ENCODE assay signal across 1 cellular context in the genomic region with DNA sequence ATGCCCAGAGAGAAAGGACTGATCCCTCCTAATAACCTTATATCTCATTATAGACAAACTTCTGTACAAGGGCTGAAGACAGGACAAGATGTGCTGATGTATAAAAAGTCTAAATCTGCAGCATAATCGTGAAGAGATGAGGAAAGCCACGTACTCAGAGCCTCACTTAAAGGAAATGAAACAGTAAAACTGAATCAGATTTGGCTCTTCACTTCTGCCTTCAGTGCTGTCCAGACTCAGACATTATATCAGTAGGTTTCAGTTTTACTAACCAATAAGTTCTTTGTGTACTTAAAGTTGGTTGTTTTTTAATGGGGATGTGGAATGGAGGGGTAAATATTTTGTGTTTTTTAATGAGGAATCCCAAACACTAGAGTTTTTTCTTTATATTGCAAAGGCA.
TF ChIP-seq lines count a peak whose summit lies in the region.

No MANE protein-coding gene starts in this region.

TF ChIP-seq in GM23338, 12 proteins besides CTCF, POLR2A, EP300 and RAD21 (continued from another document):
- TF ChIP-seq, protein P1, sequence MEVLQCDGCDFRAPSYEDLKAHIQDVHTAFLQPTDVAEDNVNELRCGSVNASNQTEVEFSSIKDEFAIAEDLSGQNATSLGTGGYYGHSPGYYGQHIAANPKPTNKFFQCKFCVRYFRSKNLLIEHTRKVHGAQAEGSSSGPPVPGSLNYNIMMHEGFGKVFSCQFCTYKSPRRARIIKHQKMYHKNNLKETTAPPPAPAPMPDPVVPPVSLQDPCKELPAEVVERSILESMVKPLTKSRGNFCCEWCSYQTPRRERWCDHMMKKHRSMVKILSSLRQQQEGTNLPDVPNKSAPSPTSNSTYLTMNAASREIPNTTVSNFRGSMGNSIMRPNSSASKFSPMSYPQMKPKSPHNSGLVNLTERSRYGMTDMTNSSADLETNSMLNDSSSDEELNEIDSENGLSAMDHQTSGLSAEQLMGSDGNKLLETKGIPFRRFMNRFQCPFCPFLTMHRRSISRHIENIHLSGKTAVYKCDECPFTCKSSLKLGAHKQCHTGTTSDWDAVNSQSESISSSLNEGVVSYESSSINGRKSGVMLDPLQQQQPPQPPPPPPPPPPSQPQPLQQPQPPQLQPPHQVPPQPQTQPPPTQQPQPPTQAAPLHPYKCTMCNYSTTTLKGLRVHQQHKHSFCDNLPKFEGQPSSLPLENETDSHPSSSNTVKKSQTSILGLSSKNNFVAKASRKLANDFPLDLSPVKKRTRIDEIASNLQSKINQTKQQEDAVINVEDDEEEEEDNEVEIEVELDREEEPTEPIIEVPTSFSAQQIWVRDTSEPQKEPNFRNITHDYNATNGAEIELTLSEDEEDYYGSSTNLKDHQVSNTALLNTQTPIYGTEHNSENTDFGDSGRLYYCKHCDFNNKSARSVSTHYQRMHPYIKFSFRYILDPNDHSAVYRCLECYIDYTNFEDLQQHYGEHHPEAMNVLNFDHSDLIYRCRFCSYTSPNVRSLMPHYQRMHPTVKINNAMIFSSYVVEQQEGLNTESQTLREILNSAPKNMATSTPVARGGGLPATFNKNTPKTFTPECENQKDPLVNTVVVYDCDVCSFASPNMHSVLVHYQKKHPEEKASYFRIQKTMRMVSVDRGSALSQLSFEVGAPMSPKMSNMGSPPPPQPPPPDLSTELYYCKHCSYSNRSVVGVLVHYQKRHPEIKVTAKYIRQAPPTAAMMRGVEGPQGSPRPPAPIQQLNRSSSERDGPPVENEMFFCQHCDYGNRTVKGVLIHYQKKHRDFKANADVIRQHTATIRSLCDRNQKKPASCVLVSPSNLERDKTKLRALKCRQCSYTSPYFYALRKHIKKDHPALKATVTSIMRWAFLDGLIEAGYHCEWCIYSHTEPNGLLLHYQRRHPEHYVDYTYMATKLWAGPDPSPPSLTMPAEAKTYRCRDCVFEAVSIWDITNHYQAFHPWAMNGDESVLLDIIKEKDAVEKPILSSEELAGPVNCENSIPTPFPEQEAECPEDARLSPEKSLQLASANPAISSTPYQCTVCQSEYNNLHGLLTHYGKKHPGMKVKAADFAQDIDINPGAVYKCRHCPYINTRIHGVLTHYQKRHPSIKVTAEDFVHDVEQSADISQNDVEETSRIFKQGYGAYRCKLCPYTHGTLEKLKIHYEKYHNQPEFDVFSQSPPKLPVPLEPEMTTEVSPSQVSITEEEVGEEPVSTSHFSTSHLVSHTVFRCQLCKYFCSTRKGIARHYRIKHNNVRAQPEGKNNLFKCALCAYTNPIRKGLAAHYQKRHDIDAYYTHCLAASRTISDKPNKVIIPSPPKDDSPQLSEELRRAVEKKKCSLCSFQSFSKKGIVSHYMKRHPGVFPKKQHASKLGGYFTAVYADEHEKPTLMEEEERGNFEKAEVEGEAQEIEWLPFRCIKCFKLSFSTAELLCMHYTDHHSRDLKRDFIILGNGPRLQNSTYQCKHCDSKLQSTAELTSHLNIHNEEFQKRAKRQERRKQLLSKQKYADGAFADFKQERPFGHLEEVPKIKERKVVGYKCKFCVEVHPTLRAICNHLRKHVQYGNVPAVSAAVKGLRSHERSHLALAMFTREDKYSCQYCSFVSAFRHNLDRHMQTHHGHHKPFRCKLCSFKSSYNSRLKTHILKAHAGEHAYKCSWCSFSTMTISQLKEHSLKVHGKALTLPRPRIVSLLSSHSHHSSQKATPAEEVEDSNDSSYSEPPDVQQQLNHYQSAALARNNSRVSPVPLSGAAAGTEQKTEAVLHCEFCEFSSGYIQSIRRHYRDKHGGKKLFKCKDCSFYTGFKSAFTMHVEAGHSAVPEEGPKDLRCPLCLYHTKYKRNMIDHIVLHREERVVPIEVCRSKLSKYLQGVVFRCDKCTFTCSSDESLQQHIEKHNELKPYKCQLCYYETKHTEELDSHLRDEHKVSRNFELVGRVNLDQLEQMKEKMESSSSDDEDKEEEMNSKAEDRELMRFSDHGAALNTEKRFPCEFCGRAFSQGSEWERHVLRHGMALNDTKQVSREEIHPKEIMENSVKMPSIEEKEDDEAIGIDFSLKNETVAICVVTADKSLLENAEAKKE (CRISPR knock-in tag; IDR thresholded peaks at IDR 0.05), result no peak
- TF ChIP-seq ZNF114 (CRISPR knock-in tag; IDR thresholded peaks at IDR 0.05) (no peak), EZH2 (IDR thresholded peaks at IDR 0.05; ENCODE audit: low read depth, unreplicated experiment) (no peak), NANOG (IDR thresholded peaks at IDR 0.05; ENCODE audit: borderline replicate concordance) (no peak), EZH2phosphoT487 (IDR thresholded peaks at IDR 0.05; ENCODE audit: unreplicated experiment) (no peak), STAT1 (IDR thresholded peaks at IDR 0.05; ENCODE audit: unreplicated experiment) (no peak)
